20 cellular contexts compared by ENCODE assay signal in the genomic region with DNA sequence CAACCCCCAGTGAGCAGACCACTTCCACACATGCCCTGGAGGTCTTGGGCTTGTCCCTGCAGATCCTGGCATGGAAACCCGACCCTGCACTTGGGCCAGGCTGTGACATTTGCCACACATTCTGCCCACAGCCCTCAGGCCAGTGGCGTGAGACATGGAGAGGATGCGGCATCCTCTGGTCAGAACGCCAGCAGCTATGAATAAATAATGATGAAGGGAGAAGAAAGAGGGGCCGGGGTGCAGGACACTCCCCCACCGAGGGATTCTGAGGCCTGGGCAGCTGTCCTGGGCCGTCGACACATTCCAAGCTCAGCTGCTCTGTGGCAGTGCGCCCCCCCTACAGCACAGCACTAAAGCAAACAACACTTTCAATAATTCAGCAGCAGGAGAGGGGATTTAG.
A peak's percentile ranks its signal among the peaks of the same experiment; 100 is the strongest.
DNase-seq lines count a peak whose midpoint lies in the region; ATAC-seq and TF ChIP-seq lines count a peak whose summit lies in the region.
"Had no signal": no experiment of that assay in that cellular context is flagged by ENCODE, and none has a peak within 500 bp of the region (broad histone marks: within the 10 kb centered on the region; RNA-seq: fewer than 3 reads in every experiment).

No MANE protein-coding gene starts in this region.

- no peaks in the 10 kb centered on the region for H3K36me3 ChIP-seq in SJCRH30
- H3K36me3 ChIP-seq in endodermal cell (ENCODE audit: control insufficient read depth, insufficient read depth, low read length) = no peaks in the 10 kb centered on the region
- H3K36me3 ChIP-seq: BE2C had no signal

- H3K4me1 Mint-ChIP-seq in endodermal cell = peaks cover 16% of the 10 kb centered on the region
- peaks cover 7% of the 10 kb centered on the region for H3K4me1 Mint-ChIP-seq in neural crest cell
- H3K4me1 Mint-ChIP-seq in stimulated activated naive B cell treated with anti-CD40 and anti-IgM and Interleukin-4, amounts not matched to agents 10 μg/mL and 1 μg/mL and 100 μg/mL, for 72 hours = peaks cover 6 to 9% of the 10 kb centered on the region in 2 donors
- peaks cover 7% of the 10 kb centered on the region for H3K4me1 Mint-ChIP-seq in activated T-cell treated with anti-CD3 and anti-CD28 coated beads, Interleukin-2, amount 50 U/mL, for 24 hours (ENCODE audit: low read depth)

- H3K27ac Mint-ChIP-seq in endodermal cell = no peak overlapping the region
- H3K27ac Mint-ChIP-seq in neural crest cell (ENCODE audit: unreplicated experiment) = no peak overlapping the region
- no peak overlapping the region for H3K27ac Mint-ChIP-seq in stimulated activated naive B cell treated with anti-CD40 and anti-IgM and Interleukin-4, amounts not matched to agents 10 μg/mL and 1 μg/mL and 100 μg/mL, for 72 hours
- no peak overlapping the region for H3K27ac Mint-ChIP-seq in activated T-cell treated with anti-CD3 and anti-CD28 coated beads, Interleukin-2, amount 50 U/mL, for 24 hours
- H3K27ac Mint-ChIP-seq: CD4-positive, CD25-positive, alpha-beta regulatory T cell; CD8-positive, alpha-beta memory T cell; GM23338; H9 had no signal

- 57 to 65% methylated on average over 4 to 9 of the region's 9 CpGs for WGBS in endodermal cell (ENCODE audit: insufficient coverage in 1 of 2, insufficient read length in 1 of 2), 2 experiments

- H3K4me3 Mint-ChIP-seq in endodermal cell (no peak overlapping the region), neural crest cell (peak overlapping the region; percentile 49)
- H3K4me3 Mint-ChIP-seq in stimulated activated naive B cell treated with anti-CD40 and anti-IgM and Interleukin-4, amounts not matched to agents 10 μg/mL and 1 μg/mL and 100 μg/mL, for 72 hours = no peak overlapping the region
- no peak overlapping the region for H3K4me3 Mint-ChIP-seq in activated T-cell treated with anti-CD3 and anti-CD28 coated beads, Interleukin-2, amount 50 U/mL, for 24 hours
- H3K4me3 Mint-ChIP-seq: CD4-positive, CD25-positive, alpha-beta regulatory T cell; CD8-positive, alpha-beta memory T cell; GM23338; H9 had no signal

- H3K27me3 Mint-ChIP-seq in endodermal cell (ENCODE audit: insufficient read depth) (peaks cover 13% of the 10 kb centered on the region), neural crest cell (ENCODE audit: low read depth) (peaks cover 49% of the 10 kb centered on the region)
- peaks cover 50 to 73% of the 10 kb centered on the region in 2 donors for H3K27me3 Mint-ChIP-seq in stimulated activated naive B cell treated with anti-CD40 and anti-IgM and Interleukin-4, amounts not matched to agents 10 μg/mL and 1 μg/mL and 100 μg/mL, for 72 hours
- H3K27me3 Mint-ChIP-seq in activated T-cell treated with anti-CD3 and anti-CD28 coated beads, Interleukin-2, amount 50 U/mL, for 24 hours = peaks cover 71% of the 10 kb centered on the region

- DNase-seq in SJCRH30 = peak; percentile 67
- DNase-seq in endodermal cell = peak; percentile 51
- DNase-seq in neural crest cell (ENCODE audit: low read depth, low spot score) = no peak
- peak; percentile 41 for DNase-seq in retina
- no peak for DNase-seq in stimulated activated naive B cell treated with anti-CD40 and anti-IgM and Interleukin-4, amounts not matched to agents 10 μg/mL and 1 μg/mL and 100 μg/mL, for 72 hours
- DNase-seq in activated CD4-positive, alpha-beta T cell treated with anti-CD3 and anti-CD28 coated beads for 4 hours = no peak
- DNase-seq in activated T-cell treated with anti-CD3 and anti-CD28 coated beads, Interleukin-2, amount 50 U/mL, for 24 hours = no peak
- DNase-seq: ACHN; BE2C; CD4-positive, CD25-positive, alpha-beta regulatory T cell; CD8-positive, alpha-beta memory T cell; COR-L47; DMS 273 treated with DMSO at 0.1 percent for 48 hours; DMS53; DND-41; EL; H9 had no signal

- H3K9ac ChIP-seq in endodermal cell (ENCODE audit: extremely low read depth, low read length, poor library complexity, severe bottlenecking) = no peak overlapping the region

- H3K27ac ChIP-seq in SJCRH30 (no peak overlapping the region), endodermal cell (ENCODE audit: low read depth, low read length) (no peak overlapping the region)

- TF ChIP-seq CTCF in endodermal cell (conservative IDR thresholded peaks at IDR 0.05) (no peak), neural crest cell (conservative IDR thresholded peaks at IDR 0.05) (no peak)

- H3K36me3 Mint-ChIP-seq in endodermal cell (ENCODE audit: low read depth) (no peaks in the 10 kb centered on the region), neural crest cell (ENCODE audit: low read depth) (no peaks in the 10 kb centered on the region)
- no peaks in the 10 kb centered on the region for H3K36me3 Mint-ChIP-seq in stimulated activated naive B cell treated with anti-CD40 and anti-IgM and Interleukin-4, amounts not matched to agents 10 μg/mL and 1 μg/mL and 100 μg/mL, for 72 hours
- no peaks in the 10 kb centered on the region for H3K36me3 Mint-ChIP-seq in activated T-cell treated with anti-CD3 and anti-CD28 coated beads, Interleukin-2, amount 50 U/mL, for 24 hours (ENCODE audit: low read depth)
- H3K36me3 Mint-ChIP-seq: CD4-positive, CD25-positive, alpha-beta regulatory T cell; CD8-positive, alpha-beta memory T cell had no signal

- H3K9me3 Mint-ChIP-seq in endodermal cell (no peaks in the 10 kb centered on the region), neural crest cell (no peaks in the 10 kb centered on the region)
- no peaks in the 10 kb centered on the region for H3K9me3 Mint-ChIP-seq in stimulated activated naive B cell treated with anti-CD40 and anti-IgM and Interleukin-4, amounts not matched to agents 10 μg/mL and 1 μg/mL and 100 μg/mL, for 72 hours
- no peaks in the 10 kb centered on the region for H3K9me3 Mint-ChIP-seq in activated T-cell treated with anti-CD3 and anti-CD28 coated beads, Interleukin-2, amount 50 U/mL, for 24 hours
- H3K9me3 Mint-ChIP-seq: CD8-positive, alpha-beta memory T cell; GM23338; H9 had no signal

- no peak overlapping the region for H3K4me3 ChIP-seq in SJCRH30
- no peak overlapping the region for H3K4me3 ChIP-seq in endodermal cell (ENCODE audit: low read length)
- H3K4me3 ChIP-seq: GM12878, GM23338 had no signal

- no peak for ATAC-seq in GM18873 (IDR thresholded peaks at IDR 0.05; ENCODE audit: low FRiP score, unreplicated experiment)
- no peak for ATAC-seq in stimulated activated naive B cell treated with anti-CD40 and anti-IgM and Interleukin-4, amounts not matched to agents 10 μg/mL and 1 μg/mL and 100 μg/mL, for 72 hours (replicated peaks)
- ATAC-seq: GM12878, GM23338 had no signal

- H3K27me3 ChIP-seq in SJCRH30 (peaks cover 26% of the 10 kb centered on the region), endodermal cell (ENCODE audit: control insufficient read depth, insufficient read depth, low read length, poor library complexity, severe bottlenecking) (peaks cover 40% of the 10 kb centered on the region)

- H3K9me3 ChIP-seq in SJCRH30 (replicated peaks) (no peaks in the 10 kb centered on the region), endodermal cell (ENCODE audit: control insufficient read depth, low read length) (no peaks in the 10 kb centered on the region)
- H3K9me3 ChIP-seq: BE2C had no signal

- H3K4me1 ChIP-seq in SJCRH30 (peaks cover 19% of the 10 kb centered on the region), endodermal cell (ENCODE audit: control insufficient read depth, insufficient read depth, low read length) (no peaks in the 10 kb centered on the region)
- H3K4me1 ChIP-seq: BE2C had no signal

Comparison
In these comparisons a context has a peak if more than half of its experiments do, and no peak if none do; other contexts are left out.
1. DNase-seq: peak in SJCRH30 (2 of 2), endodermal cell (single experiment) and retina (single experiment); none in neural crest cell (single experiment), stimulated activated naive B cell treated with anti-CD40 and anti-IgM and Interleukin-4, amounts not matched to agents 10 μg/mL and 1 μg/mL and 100 μg/mL, for 72 hours (single experiment), activated CD4-positive, alpha-beta T cell treated with anti-CD3 and anti-CD28 coated beads for 4 hours (0 of 2) and activated T-cell treated with anti-CD3 and anti-CD28 coated beads, Interleukin-2, amount 50 U/mL, for 24 hours (single experiment).